27 cellular contexts compared by ENCODE assay signal in genomic region chr17:12821376-12821940, GRCh38. TPM values are rescaled to one million over a fixed set of nuclear protein-coding genes. Genes with fewer than 3 reads are reported as not detected.
DNase-seq lines count a peak whose midpoint lies in the region; ATAC-seq and TF ChIP-seq lines count a peak whose summit lies in the region.
"Had no signal": no experiment of that assay in that cellular context is flagged by ENCODE, and none has a peak within 500 bp of the region (broad histone marks: within the 10 kb centered on the region; RNA-seq: fewer than 3 reads in every experiment).

No MANE protein-coding gene starts in this region.

- peak overlapping the region; percentile 10 for H3K9ac ChIP-seq in mesenchymal stem cell (ENCODE audit: low read length)
- no peak overlapping the region for H3K9ac ChIP-seq in mesendoderm (ENCODE audit: low read length)

- no peaks in the 10 kb centered on the region for H3K27me3 Mint-ChIP-seq in activated CD8-positive, alpha-beta memory T cell treated with anti-CD3 and anti-CD28 coated beads, Interleukin-2, amount 10 ng/mL, durations not matched to agents 7 days and 5 days
- H3K27me3 Mint-ChIP-seq in T-helper 2 cell treated with Interferon-gamma antibody and Interleukin-4, amounts not matched to agents 5 μg/mL and 100 μg/mL, for 36 hours (ENCODE audit: low read depth) = no peaks in the 10 kb centered on the region
- H3K27me3 Mint-ChIP-seq: activated CD4-positive, alpha-beta T cell treated with anti-CD3 and anti-CD28 coated beads for 36 hours; stimulated activated memory B cell treated with anti-CD40 and anti-IgM and Interleukin-4, amounts not matched to agents 10 μg/mL and 1 μg/mL and 100 μg/mL, for 72 hours; T-cell had no signal

- TF ChIP-seq CTCF in transverse colon (IDR thresholded peaks at IDR 0.05) = no peak

- DNase-seq in M059J (ENCODE audit: low read depth) (peak; percentile 7), epithelial cell of prostate (ENCODE audit: low read depth, low spot score) (peak; percentile 62), mesenchymal stem cell (no peak), transverse colon (peak; percentile 49), mesendoderm (no peak)
- no peak for DNase-seq in activated CD8-positive, alpha-beta memory T cell treated with anti-CD3 and anti-CD28 coated beads, Interleukin-2, amount 10 ng/mL, durations not matched to agents 7 days and 5 days
- DNase-seq in T-helper 2 cell treated with Interferon-gamma antibody and Interleukin-4, amounts not matched to agents 5 μg/mL and 100 μg/mL, for 36 hours (ENCODE audit: low spot score) = no peak
- DNase-seq: activated CD4-positive, alpha-beta T cell treated with anti-CD3 and anti-CD28 coated beads for 36 hours; activated naive CD4-positive, alpha-beta T cell treated with Interleukin-2 at 50 U/mL for 16 hours; activated T-cell treated with anti-CD3 and anti-CD28 coated beads, Interleukin-2, amount 50 U/mL, for 48 hours; AML-193; anterior cingulate cortex; CD8-positive, alpha-beta T cell; cerebellar nuclear complex; DMS153; esophagus squamous epithelium; GF-D8; glutamatergic neuron; left cardiac atrium; NCI-H1417; NCI-H510A; NK-92 treated with Interleukin-12 subunit alpha and Interleukin-12 subunit beta, amount 100 ng/mL, for 24 hours; T-cell had no signal

- CTCF ChIA-PET in activated CD8-positive, alpha-beta memory T cell treated with anti-CD3 and anti-CD28 coated beads, Interleukin-2, amount 10 ng/mL, durations not matched to agents 7 days and 5 days (lab: Charles Lee) = no interaction called here

- no peak overlapping the region for H3K56ac ChIP-seq in mesendoderm (ENCODE audit: low read length)

- H3K36me3 Mint-ChIP-seq in activated CD8-positive, alpha-beta memory T cell treated with anti-CD3 and anti-CD28 coated beads, Interleukin-2, amount 10 ng/mL, durations not matched to agents 7 days and 5 days = no peaks in the 10 kb centered on the region
- H3K36me3 Mint-ChIP-seq in T-helper 2 cell treated with Interferon-gamma antibody and Interleukin-4, amounts not matched to agents 5 μg/mL and 100 μg/mL, for 36 hours (ENCODE audit: low read depth) = no peaks in the 10 kb centered on the region
- H3K36me3 Mint-ChIP-seq: CD8-positive, alpha-beta T cell; stimulated activated memory B cell treated with anti-CD40 and anti-IgM and Interleukin-4, amounts not matched to agents 10 μg/mL and 1 μg/mL and 100 μg/mL, for 72 hours; T-cell had no signal

- H3K9me3 Mint-ChIP-seq in activated CD8-positive, alpha-beta memory T cell treated with anti-CD3 and anti-CD28 coated beads, Interleukin-2, amount 10 ng/mL, durations not matched to agents 7 days and 5 days (ENCODE audit: low read depth) = peaks cover 4% of the 10 kb centered on the region
- H3K9me3 Mint-ChIP-seq in T-helper 2 cell treated with Interferon-gamma antibody and Interleukin-4, amounts not matched to agents 5 μg/mL and 100 μg/mL, for 36 hours = peaks cover 25% of the 10 kb centered on the region
- H3K9me3 Mint-ChIP-seq: stimulated activated memory B cell treated with anti-CD40 and anti-IgM and Interleukin-4, amounts not matched to agents 10 μg/mL and 1 μg/mL and 100 μg/mL, for 72 hours had no signal

- H3K14ac ChIP-seq in mesenchymal stem cell (ENCODE audit: low read length in 2 of 2) = no peak overlapping the region

- no peaks in the 10 kb centered on the region for H3K4me1 ChIP-seq in mesenchymal stem cell (ENCODE audit: control insufficient read depth, insufficient read depth, low read depth, low read length)
- peaks cover 0 to 32% (median 11%) of the 10 kb centered on the region in 4 donors for H3K4me1 ChIP-seq in transverse colon
- H3K4me1 ChIP-seq in mesendoderm (ENCODE audit: control insufficient read depth, low read depth, low read length) = no peaks in the 10 kb centered on the region

- no peaks in the 10 kb centered on the region for H3K79me1 ChIP-seq in mesenchymal stem cell (replicated peaks; ENCODE audit: low read length, poor library complexity, severe bottlenecking)
- H3K79me1 ChIP-seq in mesendoderm (ENCODE audit: low read length) = no peaks in the 10 kb centered on the region

- H2BK12ac ChIP-seq in mesenchymal stem cell (ENCODE audit: low read length in 2 of 2) = no peak overlapping the region

- H4K8ac ChIP-seq in mesenchymal stem cell (ENCODE audit: low read length) = no peak overlapping the region
- H4K8ac ChIP-seq in mesendoderm (ENCODE audit: low read depth, low read length) = no peak overlapping the region

- no peak for TF ChIP-seq EP300 in transverse colon (IDR thresholded peaks at IDR 0.05; ENCODE audit: low read depth)

- H3K23ac ChIP-seq in mesenchymal stem cell (ENCODE audit: low read length in 2 of 2) = no peak overlapping the region
- no peak overlapping the region for H3K23ac ChIP-seq in mesendoderm (ENCODE audit: low read length)

- H3K9me3 ChIP-seq in mesenchymal stem cell (ENCODE audit: control insufficient read depth, low read length) (no peaks in the 10 kb centered on the region), transverse colon (no peaks in the 10 kb centered on the region)
- H3K9me3 ChIP-seq: esophagus squamous epithelium had no signal

- H4K91ac ChIP-seq in mesenchymal stem cell (ENCODE audit: low read length) = no peak overlapping the region

- no peak for TF ChIP-seq POLR2A in transverse colon (IDR thresholded peaks at IDR 0.05)

- H2BK15ac ChIP-seq in mesenchymal stem cell (ENCODE audit: low read depth, poor library complexity, severe bottlenecking) = no peak overlapping the region
- no peak overlapping the region for H2BK15ac ChIP-seq in mesendoderm (replicated peaks; ENCODE audit: low read depth)

- H3K27ac ChIP-seq in epithelial cell of prostate = no peak overlapping the region
- no peak overlapping the region for H3K27ac ChIP-seq in mesenchymal stem cell (ENCODE audit: low read length, poor library complexity, severe bottlenecking)
- H3K27ac ChIP-seq in transverse colon = peak overlapping the region; percentile 65 to 74 (median 68)
- H3K27ac ChIP-seq in mesendoderm (ENCODE audit: low read depth, low read length) = no peak overlapping the region
- H3K27ac ChIP-seq: esophagus squamous epithelium had no signal

- no peaks in the 10 kb centered on the region for H3K4me1 Mint-ChIP-seq in activated CD8-positive, alpha-beta memory T cell treated with anti-CD3 and anti-CD28 coated beads, Interleukin-2, amount 10 ng/mL, durations not matched to agents 7 days and 5 days
- no peaks in the 10 kb centered on the region for H3K4me1 Mint-ChIP-seq in T-helper 2 cell treated with Interferon-gamma antibody and Interleukin-4, amounts not matched to agents 5 μg/mL and 100 μg/mL, for 36 hours (ENCODE audit: low read depth)
- H3K4me1 Mint-ChIP-seq: activated CD4-positive, alpha-beta T cell treated with anti-CD3 and anti-CD28 coated beads for 36 hours; mesothelial cell of epicardium; T-cell had no signal

- H2BK120ac ChIP-seq in mesenchymal stem cell (ENCODE audit: low read depth, low read length) = no peak overlapping the region
- no peak overlapping the region for H2BK120ac ChIP-seq in mesendoderm (ENCODE audit: low read depth, low read length)

- H3K79me2 ChIP-seq in mesendoderm (ENCODE audit: control insufficient read depth, insufficient read depth, low read length) = no peaks in the 10 kb centered on the region

- no peaks in the 10 kb centered on the region for H3K27me3 ChIP-seq in mesenchymal stem cell (ENCODE audit: control insufficient read depth in 1 of 2, insufficient read depth in 1 of 2, low read length in 2 of 2)
- no peaks in the 10 kb centered on the region for H3K27me3 ChIP-seq in transverse colon
- no peaks in the 10 kb centered on the region for H3K27me3 ChIP-seq in mesendoderm (ENCODE audit: insufficient read depth, low read length, poor library complexity)
- H3K27me3 ChIP-seq: esophagus squamous epithelium had no signal

- no peak overlapping the region for H3K4me2 ChIP-seq in mesenchymal stem cell (ENCODE audit: low read length, poor library complexity, severe bottlenecking)
- H3K4me2 ChIP-seq in mesendoderm (ENCODE audit: low read length) = no peak overlapping the region

- in situ Hi-C loops in transverse colon (cut with MboI; ENCODE audit: low pct_ligation_motif_present in 1 of 4, low pct_unique_long_range_greater_than_20kb in 1 of 4, low sequenced_read_pairs in 3 of 4) = loop anchor here in 1 of 4 donors (25.0 kb wide), 1 partner anchor 109 kb away; no protein-coding TSS in a partner anchor

- H3K36me3 ChIP-seq in mesenchymal stem cell (ENCODE audit: control insufficient read depth in 1 of 2, insufficient read depth in 2 of 2, low read depth in 1 of 2, low read length in 2 of 2) (no peaks in the 10 kb centered on the region), transverse colon (no peaks in the 10 kb centered on the region), mesendoderm (ENCODE audit: control insufficient read depth, insufficient read depth, low read length) (no peaks in the 10 kb centered on the region)
- H3K36me3 ChIP-seq: esophagus squamous epithelium had no signal

- no peak overlapping the region for H2AK5ac ChIP-seq in mesenchymal stem cell (ENCODE audit: low read length, severe bottlenecking)
- no peak overlapping the region for H2AK5ac ChIP-seq in mesendoderm (ENCODE audit: low read length)

- H3K4me3 Mint-ChIP-seq in activated CD8-positive, alpha-beta memory T cell treated with anti-CD3 and anti-CD28 coated beads, Interleukin-2, amount 10 ng/mL, durations not matched to agents 7 days and 5 days = no peak overlapping the region
- H3K4me3 Mint-ChIP-seq in T-helper 2 cell treated with Interferon-gamma antibody and Interleukin-4, amounts not matched to agents 5 μg/mL and 100 μg/mL, for 36 hours = no peak overlapping the region
- H3K4me3 Mint-ChIP-seq: activated CD4-positive, alpha-beta T cell treated with anti-CD3 and anti-CD28 coated beads for 36 hours; CD8-positive, alpha-beta T cell; mesothelial cell of epicardium; stimulated activated memory B cell treated with anti-CD40 and anti-IgM and Interleukin-4, amounts not matched to agents 10 μg/mL and 1 μg/mL and 100 μg/mL, for 72 hours; T-cell had no signal

- no peak overlapping the region for H2BK5ac ChIP-seq in mesenchymal stem cell (ENCODE audit: low read depth, low read length, poor library complexity, severe bottlenecking)
- H2BK5ac ChIP-seq in mesendoderm (ENCODE audit: low read length) = no peak overlapping the region

- H3K18ac ChIP-seq in mesenchymal stem cell (ENCODE audit: low read depth in 1 of 2, low read length in 2 of 2) = no peak overlapping the region
- no peak overlapping the region for H3K18ac ChIP-seq in mesendoderm (ENCODE audit: low read length)

- no peak for ATAC-seq in activated CD8-positive, alpha-beta memory T cell treated with anti-CD3 and anti-CD28 coated beads, Interleukin-2, amount 10 ng/mL, durations not matched to agents 7 days and 5 days
- ATAC-seq: activated CD4-positive, alpha-beta T cell treated with anti-CD3 and anti-CD28 coated beads for 36 hours; CD8-positive, alpha-beta T cell; Panc1; stimulated activated memory B cell treated with anti-CD40 and anti-IgM and Interleukin-4, amounts not matched to agents 10 μg/mL and 1 μg/mL and 100 μg/mL, for 72 hours; T-cell had no signal

- H3K4me3 ChIP-seq in mesenchymal stem cell (ENCODE audit: insufficient read depth in 1 of 2, low read depth in 1 of 2, low read length in 2 of 2) = peak overlapping the region in 1 of 2 experiments; percentile 26
- no peak overlapping the region for H3K4me3 ChIP-seq in transverse colon
- no peak overlapping the region for H3K4me3 ChIP-seq in mesendoderm (ENCODE audit: low read length)
- H3K4me3 ChIP-seq: esophagus squamous epithelium, skin epidermis had no signal

- intact Hi-C loops in transverse colon (cut with DNase I; ENCODE audit: low total_unique reads) = no loop called here

- 80% methylated on average over 2 of the region's 4 CpGs for WGBS in mesenchymal stem cell
- WGBS in transverse colon (ENCODE audit: low coverage in 1 of 2), 2 donors = 26 to 43% methylated on average over 4 of the region's 4 CpGs
- no CpG with 5 or more reads among the region's 4 CpGs for WGBS in mesendoderm (ENCODE audit: extremely low coverage, insufficient coverage, low lambda C conversion rate)

- no peak overlapping the region for H4K5ac ChIP-seq in mesendoderm (ENCODE audit: low read length)

- H2AFZ ChIP-seq in mesenchymal stem cell (ENCODE audit: low read depth, low read length) = no peak overlapping the region

- no peak overlapping the region for H3K27ac Mint-ChIP-seq in activated CD8-positive, alpha-beta memory T cell treated with anti-CD3 and anti-CD28 coated beads, Interleukin-2, amount 10 ng/mL, durations not matched to agents 7 days and 5 days
- H3K27ac Mint-ChIP-seq in T-helper 2 cell treated with Interferon-gamma antibody and Interleukin-4, amounts not matched to agents 5 μg/mL and 100 μg/mL, for 36 hours = no peak overlapping the region
- H3K27ac Mint-ChIP-seq: activated CD4-positive, alpha-beta T cell treated with anti-CD3 and anti-CD28 coated beads for 36 hours; CD8-positive, alpha-beta T cell; mesothelial cell of epicardium; stimulated activated memory B cell treated with anti-CD40 and anti-IgM and Interleukin-4, amounts not matched to agents 10 μg/mL and 1 μg/mL and 100 μg/mL, for 72 hours; T-cell had no signal

- H3K4ac ChIP-seq in mesenchymal stem cell (ENCODE audit: low read depth in 1 of 2, low read length in 2 of 2) = no peak overlapping the region
- H3K4ac ChIP-seq in mesendoderm (ENCODE audit: low read depth, low read length) = no peak overlapping the region

RNA-seq across cellular contexts. Expression of gene ARHGAP44, which starts 32.2 kb away (rescaled TPM):
- not detected in 2 replicates for total RNA-seq in M059J (2014; rRNA removed; shearing (Covaris generic))
- polyA plus RNA-seq in mesenchymal stem cell (2013, experiment 1 of 2) = 0.29 TPM
- 0.36 TPM for polyA plus RNA-seq in mesenchymal stem cell (2013, experiment 2 of 2)
- 100 to 1,000 TPM in 1 of 4 donors, 10 to 100 TPM in 3; 29.2 to 107 (median 53.9) TPM for total RNA-seq in transverse colon
- total RNA-seq in activated CD8-positive, alpha-beta memory T cell treated with anti-CD3 and anti-CD28 coated beads, Interleukin-2, amount 10 ng/mL, durations not matched to agents 7 days and 5 days = not detected
- 5.3 TPM for polyA plus RNA-seq in mesendoderm (2013, experiment 1 of 2)
- 5.5 TPM for polyA plus RNA-seq in mesendoderm (2013, experiment 2 of 2)
- total RNA-seq: CD8-positive, alpha-beta T cell had no signal

Comparison
In these comparisons a context has a peak if more than half of its experiments do, and no peak if none do; other contexts are left out.
1. DNase-seq: peak in M059J (single experiment), epithelial cell of prostate (single experiment) and transverse colon (single experiment); none in mesenchymal stem cell (single experiment), activated CD8-positive, alpha-beta memory T cell treated with anti-CD3 and anti-CD28 coated beads, Interleukin-2, amount 10 ng/mL, durations not matched to agents 7 days and 5 days (single experiment), mesendoderm (single experiment) and T-helper 2 cell treated with Interferon-gamma antibody and Interleukin-4, amounts not matched to agents 5 μg/mL and 100 μg/mL, for 36 hours (single experiment).
2. H3K27ac ChIP-seq: peak in transverse colon (4 of 4); none in epithelial cell of prostate (single experiment), mesenchymal stem cell (single experiment) and mesendoderm (single experiment).
3. RNA of gene ARHGAP44, which starts 32.2 kb away (total RNA-seq): 29.2 to 107 TPM in transverse colon; not detected in activated CD8-positive, alpha-beta memory T cell treated with anti-CD3 and anti-CD28 coated beads, Interleukin-2, amount 10 ng/mL, durations not matched to agents 7 days and 5 days and not detected in M059J; every median in the first group is over 10 times any median in the second.